24 cellular contexts compared by ENCODE assay signal in genomic region chr12:113950873-113951272, GRCh38. TPM values are rescaled to one million over a fixed set of nuclear protein-coding genes. Genes with fewer than 3 reads are reported as not detected.
DNase-seq lines count a peak whose midpoint lies in the region; ATAC-seq, FAIRE-seq and TF ChIP-seq lines count a peak whose summit lies in the region.
"Had no signal": no experiment of that assay in that cellular context is flagged by ENCODE, and none has a peak within 500 bp of the region (broad histone marks: within the 10 kb centered on the region; RNA-seq: fewer than 3 reads in every experiment).

No MANE protein-coding gene starts in this region.

- intact Hi-C loops in activated CD4-positive, alpha-beta T cell treated with anti-CD3 and anti-CD28 coated beads, Interleukin-2, amount 10 ng/mL, durations not matched to agents 24 days and 14 days (cut with micrococcal nuclease): no loop called here
- intact Hi-C loops in natural killer cell (cut with micrococcal nuclease): no loop called here

- no peaks in the 10 kb centered on the region for H3K27me3 ChIP-seq in endodermal cell (ENCODE audit: control insufficient read depth, insufficient read depth, low read length, poor library complexity, severe bottlenecking)

- H3K27me3 Mint-ChIP-seq in activated CD4-positive, alpha-beta T cell treated with anti-CD3 and anti-CD28 coated beads, Interleukin-2, amount 10 ng/mL, durations not matched to agents 7 days and 5 days: no peaks in the 10 kb centered on the region
- no peaks in the 10 kb centered on the region for H3K27me3 Mint-ChIP-seq in activated CD4-positive, alpha-beta T cell treated with anti-CD3 and anti-CD28 coated beads, Interleukin-2, amount 10 ng/mL, durations not matched to agents 24 days and 14 days
- H3K27me3 Mint-ChIP-seq in natural killer cell treated with Interleukin-12 subunit alpha and Interleukin-12 subunit beta and Interleukin-15 and Interleukin-18, amount 100 ng/mL, for 72 hours: no peaks in the 10 kb centered on the region
- no peaks in the 10 kb centered on the region for H3K27me3 Mint-ChIP-seq in natural killer cell (ENCODE audit: low read depth in 2 of 2)
- no peaks in the 10 kb centered on the region for H3K27me3 Mint-ChIP-seq in endodermal cell (ENCODE audit: insufficient read depth)
- H3K27me3 Mint-ChIP-seq: CD4-positive, alpha-beta memory T cell had no signal

- no peak overlapping the region for H3K4me3 Mint-ChIP-seq in activated CD4-positive, alpha-beta T cell treated with anti-CD3 and anti-CD28 coated beads, Interleukin-2, amount 10 ng/mL, durations not matched to agents 7 days and 5 days
- H3K4me3 Mint-ChIP-seq in activated CD4-positive, alpha-beta T cell treated with anti-CD3 and anti-CD28 coated beads, Interleukin-2, amount 10 ng/mL, durations not matched to agents 24 days and 14 days: no peak overlapping the region
- H3K4me3 Mint-ChIP-seq in natural killer cell treated with Interleukin-12 subunit alpha and Interleukin-12 subunit beta and Interleukin-15 and Interleukin-18, amount 100 ng/mL, for 72 hours: no peak overlapping the region
- H3K4me3 Mint-ChIP-seq in natural killer cell: no peak overlapping the region
- H3K4me3 Mint-ChIP-seq in endodermal cell: no peak overlapping the region
- H3K4me3 Mint-ChIP-seq in stimulated activated effector memory CD8-positive, alpha-beta T cell treated with anti-CD3 and anti-CD28 coated beads, Interleukin-12 subunit alpha, Interleukin-12 subunit beta, amount 100 ng/mL, for 72 hours: no peak overlapping the region
- H3K4me3 Mint-ChIP-seq: CD4-positive, alpha-beta memory T cell; H9; HFFc6 had no signal

- H3K4me3 ChIP-seq in endodermal cell (ENCODE audit: low read length): no peak overlapping the region
- H3K4me3 ChIP-seq: A549, GM23248 had no signal

- no peak for DNase-seq in activated CD4-positive, alpha-beta T cell treated with anti-CD3 and anti-CD28 coated beads, Interleukin-2, amount 10 ng/mL, durations not matched to agents 7 days and 5 days
- no peak for DNase-seq in activated CD4-positive, alpha-beta T cell treated with anti-CD3 and anti-CD28 coated beads, Interleukin-2, amount 10 ng/mL, durations not matched to agents 24 days and 14 days
- DNase-seq in natural killer cell treated with Interleukin-12 subunit alpha and Interleukin-12 subunit beta and Interleukin-15 and Interleukin-18, amount 100 ng/mL, for 72 hours (ENCODE audit: low spot score): peak; percentile 48
- DNase-seq in natural killer cell (no peak), endodermal cell (no peak), H54 (ENCODE audit: insufficient read length, low spot score) (no peak)
- no peak for DNase-seq in stimulated activated effector memory CD8-positive, alpha-beta T cell treated with anti-CD3 and anti-CD28 coated beads, Interleukin-12 subunit alpha, Interleukin-12 subunit beta, amount 100 ng/mL, for 72 hours (ENCODE audit: low spot score in 2 of 2)
- DNase-seq: 8988T; ACHN; C1 segment of cervical spinal cord; Calu3; CD4-positive, alpha-beta memory T cell; COR-L47; DMS53; DMS79 treated with DMSO at 0.1 percent for 48 hours; GF-D8; GM23248; H9; HFFc6 had no signal

- ATAC-seq in natural killer cell treated with Interleukin-12 subunit alpha and Interleukin-12 subunit beta and Interleukin-15 and Interleukin-18, amount 100 ng/mL, for 72 hours: no peak
- ATAC-seq in natural killer cell: no peak
- no peak for ATAC-seq in stimulated activated effector memory CD8-positive, alpha-beta T cell treated with anti-CD3 and anti-CD28 coated beads, Interleukin-12 subunit alpha, Interleukin-12 subunit beta, amount 100 ng/mL, for 72 hours
- ATAC-seq in HG03378 (IDR thresholded peaks at IDR 0.05; ENCODE audit: unreplicated experiment): no peak
- ATAC-seq: A549, HCT116 had no signal

- no peak overlapping the region for H3K9ac ChIP-seq in endodermal cell (ENCODE audit: extremely low read depth, low read length, poor library complexity, severe bottlenecking)
- H3K9ac ChIP-seq: GM23248 had no signal

- no peaks in the 10 kb centered on the region for H3K4me1 Mint-ChIP-seq in activated CD4-positive, alpha-beta T cell treated with anti-CD3 and anti-CD28 coated beads, Interleukin-2, amount 10 ng/mL, durations not matched to agents 7 days and 5 days
- no peaks in the 10 kb centered on the region for H3K4me1 Mint-ChIP-seq in activated CD4-positive, alpha-beta T cell treated with anti-CD3 and anti-CD28 coated beads, Interleukin-2, amount 10 ng/mL, durations not matched to agents 24 days and 14 days
- no peaks in the 10 kb centered on the region for H3K4me1 Mint-ChIP-seq in natural killer cell treated with Interleukin-12 subunit alpha and Interleukin-12 subunit beta and Interleukin-15 and Interleukin-18, amount 100 ng/mL, for 72 hours (ENCODE audit: low read depth in 2 of 2)
- H3K4me1 Mint-ChIP-seq in natural killer cell: no peaks in the 10 kb centered on the region
- H3K4me1 Mint-ChIP-seq in endodermal cell: no peaks in the 10 kb centered on the region
- H3K4me1 Mint-ChIP-seq in stimulated activated effector memory CD8-positive, alpha-beta T cell treated with anti-CD3 and anti-CD28 coated beads, Interleukin-12 subunit alpha, Interleukin-12 subunit beta, amount 100 ng/mL, for 72 hours: no peaks in the 10 kb centered on the region
- H3K4me1 Mint-ChIP-seq: CD4-positive, alpha-beta memory T cell; H9 had no signal

- H3K36me3 ChIP-seq in endodermal cell (ENCODE audit: control insufficient read depth, insufficient read depth, low read length): peaks cover 80% of the 10 kb centered on the region

- no peak for TF ChIP-seq POLR2A in H54 (IDR thresholded peaks at IDR 0.05; ENCODE audit: low read depth, low read length)

- 81 to 87% methylated on average over 3 of the region's 3 CpGs for WGBS in endodermal cell (ENCODE audit: insufficient coverage in 1 of 2, insufficient read length in 1 of 2), 2 experiments

- no peaks in the 10 kb centered on the region for H3K4me1 ChIP-seq in endodermal cell (ENCODE audit: control insufficient read depth, insufficient read depth, low read length)
- H3K4me1 ChIP-seq: A549 had no signal

- H3K27ac Mint-ChIP-seq in activated CD4-positive, alpha-beta T cell treated with anti-CD3 and anti-CD28 coated beads, Interleukin-2, amount 10 ng/mL, durations not matched to agents 7 days and 5 days: peak overlapping the region; percentile 58
- no peak overlapping the region for H3K27ac Mint-ChIP-seq in activated CD4-positive, alpha-beta T cell treated with anti-CD3 and anti-CD28 coated beads, Interleukin-2, amount 10 ng/mL, durations not matched to agents 24 days and 14 days
- H3K27ac Mint-ChIP-seq in natural killer cell treated with Interleukin-12 subunit alpha and Interleukin-12 subunit beta and Interleukin-15 and Interleukin-18, amount 100 ng/mL, for 72 hours: peak overlapping the region in 1 of 2 donors; percentile 14
- no peak overlapping the region for H3K27ac Mint-ChIP-seq in natural killer cell
- peak overlapping the region; percentile 48 for H3K27ac Mint-ChIP-seq in endodermal cell
- peak overlapping the region; percentile 51 for H3K27ac Mint-ChIP-seq in stimulated activated effector memory CD8-positive, alpha-beta T cell treated with anti-CD3 and anti-CD28 coated beads, Interleukin-12 subunit alpha, Interleukin-12 subunit beta, amount 100 ng/mL, for 72 hours
- H3K27ac Mint-ChIP-seq: HFFc6 had no signal

- H3K27ac ChIP-seq in endodermal cell (ENCODE audit: low read depth, low read length): no peak overlapping the region
- H3K27ac ChIP-seq: A549, GM23248 had no signal

- no peaks in the 10 kb centered on the region for H3K9me3 Mint-ChIP-seq in activated CD4-positive, alpha-beta T cell treated with anti-CD3 and anti-CD28 coated beads, Interleukin-2, amount 10 ng/mL, durations not matched to agents 7 days and 5 days
- no peaks in the 10 kb centered on the region for H3K9me3 Mint-ChIP-seq in activated CD4-positive, alpha-beta T cell treated with anti-CD3 and anti-CD28 coated beads, Interleukin-2, amount 10 ng/mL, durations not matched to agents 24 days and 14 days
- H3K9me3 Mint-ChIP-seq in natural killer cell treated with Interleukin-12 subunit alpha and Interleukin-12 subunit beta and Interleukin-15 and Interleukin-18, amount 100 ng/mL, for 72 hours: no peaks in the 10 kb centered on the region
- H3K9me3 Mint-ChIP-seq in natural killer cell: no peaks in the 10 kb centered on the region
- H3K9me3 Mint-ChIP-seq in endodermal cell: no peaks in the 10 kb centered on the region
- no peaks in the 10 kb centered on the region for H3K9me3 Mint-ChIP-seq in stimulated activated effector memory CD8-positive, alpha-beta T cell treated with anti-CD3 and anti-CD28 coated beads, Interleukin-12 subunit alpha, Interleukin-12 subunit beta, amount 100 ng/mL, for 72 hours
- H3K9me3 Mint-ChIP-seq: CD4-positive, alpha-beta memory T cell; H9; HFFc6 had no signal

- FAIRE-seq in H54 (lab: Jason Lieb, UNC): no peak
- FAIRE-seq: A549, GM12892, H1 had no signal

- CTCF ChIA-PET in activated CD4-positive, alpha-beta T cell treated with anti-CD3 and anti-CD28 coated beads, Interleukin-2, amount 10 ng/mL, durations not matched to agents 7 days and 5 days (lab: Charles Lee): no interaction called here

- POLR2A ChIA-PET in activated CD4-positive, alpha-beta T cell treated with anti-CD3 and anti-CD28 coated beads, Interleukin-2, amount 10 ng/mL, durations not matched to agents 7 days and 5 days (lab: Charles Lee): interaction anchor here (0.5 kb wide), 1 partner anchor 11 kb away, joined by 3 read pairs; no protein-coding TSS in a partner anchor

- H3K36me3 Mint-ChIP-seq in activated CD4-positive, alpha-beta T cell treated with anti-CD3 and anti-CD28 coated beads, Interleukin-2, amount 10 ng/mL, durations not matched to agents 7 days and 5 days (ENCODE audit: low read depth): peaks cover 14% of the 10 kb centered on the region
- H3K36me3 Mint-ChIP-seq in activated CD4-positive, alpha-beta T cell treated with anti-CD3 and anti-CD28 coated beads, Interleukin-2, amount 10 ng/mL, durations not matched to agents 24 days and 14 days (ENCODE audit: low read depth): peaks cover 59% of the 10 kb centered on the region
- peaks cover 13% of the 10 kb centered on the region for H3K36me3 Mint-ChIP-seq in natural killer cell treated with Interleukin-12 subunit alpha and Interleukin-12 subunit beta and Interleukin-15 and Interleukin-18, amount 100 ng/mL, for 72 hours
- H3K36me3 Mint-ChIP-seq in natural killer cell (peaks cover 15% of the 10 kb centered on the region), endodermal cell (ENCODE audit: low read depth) (peaks cover 71% of the 10 kb centered on the region)
- H3K36me3 Mint-ChIP-seq in stimulated activated effector memory CD8-positive, alpha-beta T cell treated with anti-CD3 and anti-CD28 coated beads, Interleukin-12 subunit alpha, Interleukin-12 subunit beta, amount 100 ng/mL, for 72 hours: peaks cover 99% of the 10 kb centered on the region

- H3K9me3 ChIP-seq in endodermal cell (ENCODE audit: control insufficient read depth, low read length): no peaks in the 10 kb centered on the region
- H3K9me3 ChIP-seq: A549 had no signal

- no peak for TF ChIP-seq CTCF in natural killer cell (IDR thresholded peaks at IDR 0.05)
- no peak for TF ChIP-seq CTCF in endodermal cell (conservative IDR thresholded peaks at IDR 0.05)

RNA-seq across cellular contexts. Expression of gene RBM19, which starts 15.3 kb away (rescaled TPM):
- total RNA-seq in activated CD4-positive, alpha-beta T cell treated with anti-CD3 and anti-CD28 coated beads, Interleukin-2, amount 10 ng/mL, durations not matched to agents 7 days and 5 days: 10 to 100 TPM; 36.0 to 39.0 TPM
- total RNA-seq in activated CD4-positive, alpha-beta T cell treated with anti-CD3 and anti-CD28 coated beads, Interleukin-2, amount 10 ng/mL, durations not matched to agents 24 days and 14 days: 102 and 105 TPM in 2 replicates
- total RNA-seq in natural killer cell treated with Interleukin-12 subunit alpha and Interleukin-12 subunit beta and Interleukin-15 and Interleukin-18, amount 100 ng/mL, for 72 hours: 10 to 100 TPM; 46.9 to 77.8 TPM
- 10 to 100 TPM; 49.9 to 70.6 (median 60.9) TPM for total RNA-seq in natural killer cell
- total RNA-seq in endodermal cell: 10 to 100 TPM; 38.6 to 43.1 TPM
- 21.8 TPM for polyA plus RNA-seq in endodermal cell (2013, experiment 1 of 2)
- 19.9 TPM for polyA plus RNA-seq in endodermal cell (2013, experiment 2 of 2)

Comparison
In these comparisons a context has a peak if more than half of its experiments do, and no peak if none do; other contexts are left out.
1. H3K27ac Mint-ChIP-seq: peak in activated CD4-positive, alpha-beta T cell treated with anti-CD3 and anti-CD28 coated beads, Interleukin-2, amount 10 ng/mL, durations not matched to agents 7 days and 5 days (single experiment), endodermal cell (single experiment) and stimulated activated effector memory CD8-positive, alpha-beta T cell treated with anti-CD3 and anti-CD28 coated beads, Interleukin-12 subunit alpha, Interleukin-12 subunit beta, amount 100 ng/mL, for 72 hours (single experiment); none in activated CD4-positive, alpha-beta T cell treated with anti-CD3 and anti-CD28 coated beads, Interleukin-2, amount 10 ng/mL, durations not matched to agents 24 days and 14 days (single experiment) and natural killer cell (0 of 2).